Comparison of ENCODE assay signal across 1 cellular context in the genomic region with DNA sequence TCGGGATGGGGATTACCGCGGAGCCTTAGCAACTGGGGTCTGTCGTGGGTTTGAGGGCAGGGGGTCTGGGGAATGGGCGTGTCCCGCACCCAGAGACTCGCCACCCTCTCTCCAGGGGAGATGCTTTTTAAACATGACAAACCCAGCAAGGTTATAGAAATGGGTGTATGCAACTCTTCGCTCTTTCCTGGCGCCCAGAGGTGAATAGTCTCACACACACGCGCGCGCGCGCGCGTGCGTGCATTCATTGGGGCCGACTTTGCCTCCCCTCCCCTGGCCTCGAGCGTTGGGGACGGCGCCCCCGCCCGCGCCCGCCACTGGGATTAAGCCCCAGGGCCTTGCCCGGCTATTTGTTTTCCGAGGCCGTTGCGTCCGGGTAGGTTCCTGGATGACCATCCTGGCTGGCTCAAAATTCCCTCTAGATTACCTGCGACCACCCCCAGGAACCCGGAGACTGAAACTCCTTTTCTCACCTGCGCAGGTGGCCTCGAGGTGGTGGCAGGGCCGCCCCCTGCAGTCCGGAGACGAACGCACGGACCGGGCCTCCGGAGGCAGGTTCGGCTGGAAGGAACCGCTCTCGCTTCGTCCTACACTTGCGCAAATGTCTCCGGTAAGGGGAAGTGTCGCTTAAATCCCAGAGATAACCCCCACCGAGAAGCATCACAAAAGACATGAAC.
TF ChIP-seq lines count a peak whose summit lies in the region.

No MANE protein-coding gene starts in this region.

TF ChIP-seq in HepG2, 621 proteins besides CTCF, POLR2A, EP300 and RAD21 (continued from another document and continues in another):
- TF ChIP-seq, protein P1, sequence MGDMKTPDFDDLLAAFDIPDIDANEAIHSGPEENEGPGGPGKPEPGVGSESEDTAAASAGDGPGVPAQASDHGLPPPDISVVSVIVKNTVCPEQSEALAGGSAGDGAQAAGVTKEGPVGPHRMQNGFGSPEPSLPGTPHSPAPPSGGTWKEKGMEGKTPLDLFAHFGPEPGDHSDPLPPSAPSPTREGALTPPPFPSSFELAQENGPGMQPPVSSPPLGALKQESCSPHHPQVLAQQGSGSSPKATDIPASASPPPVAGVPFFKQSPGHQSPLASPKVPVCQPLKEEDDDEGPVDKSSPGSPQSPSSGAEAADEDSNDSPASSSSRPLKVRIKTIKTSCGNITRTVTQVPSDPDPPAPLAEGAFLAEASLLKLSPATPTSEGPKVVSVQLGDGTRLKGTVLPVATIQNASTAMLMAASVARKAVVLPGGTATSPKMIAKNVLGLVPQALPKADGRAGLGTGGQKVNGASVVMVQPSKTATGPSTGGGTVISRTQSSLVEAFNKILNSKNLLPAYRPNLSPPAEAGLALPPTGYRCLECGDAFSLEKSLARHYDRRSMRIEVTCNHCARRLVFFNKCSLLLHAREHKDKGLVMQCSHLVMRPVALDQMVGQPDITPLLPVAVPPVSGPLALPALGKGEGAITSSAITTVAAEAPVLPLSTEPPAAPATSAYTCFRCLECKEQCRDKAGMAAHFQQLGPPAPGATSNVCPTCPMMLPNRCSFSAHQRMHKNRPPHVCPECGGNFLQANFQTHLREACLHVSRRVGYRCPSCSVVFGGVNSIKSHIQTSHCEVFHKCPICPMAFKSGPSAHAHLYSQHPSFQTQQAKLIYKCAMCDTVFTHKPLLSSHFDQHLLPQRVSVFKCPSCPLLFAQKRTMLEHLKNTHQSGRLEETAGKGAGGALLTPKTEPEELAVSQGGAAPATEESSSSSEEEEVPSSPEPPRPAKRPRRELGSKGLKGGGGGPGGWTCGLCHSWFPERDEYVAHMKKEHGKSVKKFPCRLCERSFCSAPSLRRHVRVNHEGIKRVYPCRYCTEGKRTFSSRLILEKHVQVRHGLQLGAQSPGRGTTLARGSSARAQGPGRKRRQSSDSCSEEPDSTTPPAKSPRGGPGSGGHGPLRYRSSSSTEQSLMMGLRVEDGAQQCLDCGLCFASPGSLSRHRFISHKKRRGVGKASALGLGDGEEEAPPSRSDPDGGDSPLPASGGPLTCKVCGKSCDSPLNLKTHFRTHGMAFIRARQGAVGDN (CRISPR knock-in tag; IDR thresholded peaks at IDR 0.05) = peak; percentile 57
- TF ChIP-seq, protein P2, sequence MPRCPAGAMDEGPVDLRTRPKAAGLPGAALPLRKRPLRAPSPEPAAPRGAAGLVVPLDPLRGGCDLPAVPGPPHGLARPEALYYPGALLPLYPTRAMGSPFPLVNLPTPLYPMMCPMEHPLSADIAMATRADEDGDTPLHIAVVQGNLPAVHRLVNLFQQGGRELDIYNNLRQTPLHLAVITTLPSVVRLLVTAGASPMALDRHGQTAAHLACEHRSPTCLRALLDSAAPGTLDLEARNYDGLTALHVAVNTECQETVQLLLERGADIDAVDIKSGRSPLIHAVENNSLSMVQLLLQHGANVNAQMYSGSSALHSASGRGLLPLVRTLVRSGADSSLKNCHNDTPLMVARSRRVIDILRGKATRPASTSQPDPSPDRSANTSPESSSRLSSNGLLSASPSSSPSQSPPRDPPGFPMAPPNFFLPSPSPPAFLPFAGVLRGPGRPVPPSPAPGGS (CRISPR knock-in tag; IDR thresholded peaks at IDR 0.05) = no peak
- TF ChIP-seq DNMT1 (CRISPR knock-in tag; IDR thresholded peaks at IDR 0.05) (no peak), SOX6 (IDR thresholded peaks at IDR 0.05) (no peak), SOX6 (CRISPR knock-in tag; IDR thresholded peaks at IDR 0.05) (peak; percentile 31; the same call in 1 of the 2 replicates), GATAD2A (CRISPR knock-in tag; IDR thresholded peaks at IDR 0.05) (0 out of 2 replicates have a peak, but pooled peaks have one; percentile 11), POGZ (CRISPR knock-in tag; IDR thresholded peaks at IDR 0.05) (no peak), ZKSCAN8 (CRISPR knock-in tag; IDR thresholded peaks at IDR 0.05; ENCODE audit: borderline replicate concordance) (no peak), MAFF (IDR thresholded peaks at IDR 0.05; ENCODE audit: low read depth, low read length) (no peak), KDM5B (CRISPR knock-in tag; IDR thresholded peaks at IDR 0.05; ENCODE audit: borderline replicate concordance) (peak; percentile 36; the same call in 1 of the 2 replicates), NFYB (CRISPR knock-in tag; IDR thresholded peaks at IDR 0.05) (no peak), REPIN1 (CRISPR knock-in tag; IDR thresholded peaks at IDR 0.05; ENCODE audit: borderline replicate concordance, low read depth) (no peak), SRY (CRISPR knock-in tag; IDR thresholded peaks at IDR 0.05) (0 out of 2 replicates have a peak, but pooled peaks have one; percentile 27), ZNF772 (CRISPR knock-in tag; IDR thresholded peaks at IDR 0.05) (peak; percentile 23; the same call in 1 of the 2 replicates), REL (CRISPR knock-in tag; conservative IDR thresholded peaks at IDR 0.05) (0 out of 2 replicates have a peak, but pooled peaks have one; percentile 35), MTA1 (CRISPR knock-in tag; IDR thresholded peaks at IDR 0.05; ENCODE audit: borderline replicate concordance) (0 out of 2 replicates have a peak, but pooled peaks have one; percentile 11), MEIS1 (CRISPR knock-in tag; IDR thresholded peaks at IDR 0.05; ENCODE audit: borderline replicate concordance) (no peak), ATRX (CRISPR knock-in tag; IDR thresholded peaks at IDR 0.05; ENCODE audit: borderline replicate concordance) (no peak), ARNTL (CRISPR knock-in tag; IDR thresholded peaks at IDR 0.05) (no peak), PITX1 (CRISPR knock-in tag; IDR thresholded peaks at IDR 0.05) (0 out of 2 replicates have a peak, but pooled peaks have one; percentile 37), ZNF224 (CRISPR knock-in tag; IDR thresholded peaks at IDR 0.05) (peak; percentile 9; the same call in 1 of the 2 replicates), SIX4 (CRISPR knock-in tag; IDR thresholded peaks at IDR 0.05) (no peak), NRL (CRISPR knock-in tag; IDR thresholded peaks at IDR 0.05; ENCODE audit: borderline replicate concordance) (0 out of 2 replicates have a peak, but pooled peaks have one; percentile 32), ZBTB3 (CRISPR knock-in tag; IDR thresholded peaks at IDR 0.05; ENCODE audit: borderline replicate concordance, low read depth) (no peak), ISX (CRISPR knock-in tag; conservative IDR thresholded peaks at IDR 0.05) (no peak), ZZZ3 (CRISPR knock-in tag; IDR thresholded peaks at IDR 0.05; ENCODE audit: borderline replicate concordance) (no peak), TEAD3 (CRISPR knock-in tag; optimal IDR thresholded peaks at IDR 0.05; ENCODE audit: borderline replicate concordance) (peak; percentile 14)
- TF ChIP-seq, protein P3, sequence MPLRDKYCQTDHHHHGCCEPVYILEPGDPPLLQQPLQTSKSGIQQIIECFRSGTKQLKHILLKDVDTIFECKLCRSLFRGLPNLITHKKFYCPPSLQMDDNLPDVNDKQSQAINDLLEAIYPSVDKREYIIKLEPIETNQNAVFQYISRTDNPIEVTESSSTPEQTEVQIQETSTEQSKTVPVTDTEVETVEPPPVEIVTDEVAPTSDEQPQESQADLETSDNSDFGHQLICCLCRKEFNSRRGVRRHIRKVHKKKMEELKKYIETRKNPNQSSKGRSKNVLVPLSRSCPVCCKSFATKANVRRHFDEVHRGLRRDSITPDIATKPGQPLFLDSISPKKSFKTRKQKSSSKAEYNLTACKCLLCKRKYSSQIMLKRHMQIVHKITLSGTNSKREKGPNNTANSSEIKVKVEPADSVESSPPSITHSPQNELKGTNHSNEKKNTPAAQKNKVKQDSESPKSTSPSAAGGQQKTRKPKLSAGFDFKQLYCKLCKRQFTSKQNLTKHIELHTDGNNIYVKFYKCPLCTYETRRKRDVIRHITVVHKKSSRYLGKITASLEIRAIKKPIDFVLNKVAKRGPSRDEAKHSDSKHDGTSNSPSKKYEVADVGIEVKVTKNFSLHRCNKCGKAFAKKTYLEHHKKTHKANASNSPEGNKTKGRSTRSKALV (CRISPR knock-in tag; IDR thresholded peaks at IDR 0.05) = peak; percentile 70; the same call in 1 of the 2 replicates
- TF ChIP-seq, protein P4, sequence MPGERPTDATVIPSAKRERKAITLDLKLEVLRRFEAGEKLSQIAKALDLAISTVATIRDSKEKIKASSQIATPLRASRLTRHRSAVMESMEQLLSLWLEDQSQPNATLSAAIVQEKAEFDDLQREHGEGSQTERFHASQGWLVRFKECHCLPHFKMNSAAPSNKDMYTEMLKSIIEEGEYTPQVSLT (CRISPR knock-in tag; IDR thresholded peaks at IDR 0.05; ENCODE audit: borderline replicate concordance, low read depth) = no peak; the same call in 1 of the 2 replicates
- TF ChIP-seq, protein P5, sequence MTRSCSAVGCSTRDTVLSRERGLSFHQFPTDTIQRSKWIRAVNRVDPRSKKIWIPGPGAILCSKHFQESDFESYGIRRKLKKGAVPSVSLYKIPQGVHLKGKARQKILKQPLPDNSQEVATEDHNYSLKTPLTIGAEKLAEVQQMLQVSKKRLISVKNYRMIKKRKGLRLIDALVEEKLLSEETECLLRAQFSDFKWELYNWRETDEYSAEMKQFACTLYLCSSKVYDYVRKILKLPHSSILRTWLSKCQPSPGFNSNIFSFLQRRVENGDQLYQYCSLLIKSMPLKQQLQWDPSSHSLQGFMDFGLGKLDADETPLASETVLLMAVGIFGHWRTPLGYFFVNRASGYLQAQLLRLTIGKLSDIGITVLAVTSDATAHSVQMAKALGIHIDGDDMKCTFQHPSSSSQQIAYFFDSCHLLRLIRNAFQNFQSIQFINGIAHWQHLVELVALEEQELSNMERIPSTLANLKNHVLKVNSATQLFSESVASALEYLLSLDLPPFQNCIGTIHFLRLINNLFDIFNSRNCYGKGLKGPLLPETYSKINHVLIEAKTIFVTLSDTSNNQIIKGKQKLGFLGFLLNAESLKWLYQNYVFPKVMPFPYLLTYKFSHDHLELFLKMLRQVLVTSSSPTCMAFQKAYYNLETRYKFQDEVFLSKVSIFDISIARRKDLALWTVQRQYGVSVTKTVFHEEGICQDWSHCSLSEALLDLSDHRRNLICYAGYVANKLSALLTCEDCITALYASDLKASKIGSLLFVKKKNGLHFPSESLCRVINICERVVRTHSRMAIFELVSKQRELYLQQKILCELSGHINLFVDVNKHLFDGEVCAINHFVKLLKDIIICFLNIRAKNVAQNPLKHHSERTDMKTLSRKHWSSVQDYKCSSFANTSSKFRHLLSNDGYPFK (CRISPR knock-in tag; IDR thresholded peaks at IDR 0.05; ENCODE audit: borderline replicate concordance) = no peak
- TF ChIP-seq, protein P6, sequence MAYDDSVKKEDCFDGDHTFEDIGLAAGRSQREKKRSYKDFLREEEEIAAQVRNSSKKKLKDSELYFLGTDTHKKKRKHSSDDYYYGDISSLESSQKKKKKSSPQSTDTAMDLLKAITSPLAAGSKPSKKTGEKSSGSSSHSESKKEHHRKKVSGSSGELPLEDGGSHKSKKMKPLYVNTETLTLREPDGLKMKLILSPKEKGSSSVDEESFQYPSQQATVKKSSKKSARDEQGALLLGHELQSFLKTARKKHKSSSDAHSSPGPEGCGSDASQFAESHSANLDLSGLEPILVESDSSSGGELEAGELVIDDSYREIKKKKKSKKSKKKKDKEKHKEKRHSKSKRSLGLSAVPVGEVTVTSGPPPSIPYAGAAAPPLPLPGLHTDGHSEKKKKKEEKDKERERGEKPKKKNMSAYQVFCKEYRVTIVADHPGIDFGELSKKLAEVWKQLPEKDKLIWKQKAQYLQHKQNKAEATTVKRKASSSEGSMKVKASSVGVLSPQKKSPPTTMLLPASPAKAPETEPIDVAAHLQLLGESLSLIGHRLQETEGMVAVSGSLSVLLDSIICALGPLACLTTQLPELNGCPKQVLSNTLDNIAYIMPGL (CRISPR knock-in tag; IDR thresholded peaks at IDR 0.05; ENCODE audit: borderline replicate concordance in 1 of 2, low read depth in 1 of 2) = peak in 1 of 2 experiments; percentile 16; a peak in 1 of 4 replicates
- TF ChIP-seq, protein P7, sequence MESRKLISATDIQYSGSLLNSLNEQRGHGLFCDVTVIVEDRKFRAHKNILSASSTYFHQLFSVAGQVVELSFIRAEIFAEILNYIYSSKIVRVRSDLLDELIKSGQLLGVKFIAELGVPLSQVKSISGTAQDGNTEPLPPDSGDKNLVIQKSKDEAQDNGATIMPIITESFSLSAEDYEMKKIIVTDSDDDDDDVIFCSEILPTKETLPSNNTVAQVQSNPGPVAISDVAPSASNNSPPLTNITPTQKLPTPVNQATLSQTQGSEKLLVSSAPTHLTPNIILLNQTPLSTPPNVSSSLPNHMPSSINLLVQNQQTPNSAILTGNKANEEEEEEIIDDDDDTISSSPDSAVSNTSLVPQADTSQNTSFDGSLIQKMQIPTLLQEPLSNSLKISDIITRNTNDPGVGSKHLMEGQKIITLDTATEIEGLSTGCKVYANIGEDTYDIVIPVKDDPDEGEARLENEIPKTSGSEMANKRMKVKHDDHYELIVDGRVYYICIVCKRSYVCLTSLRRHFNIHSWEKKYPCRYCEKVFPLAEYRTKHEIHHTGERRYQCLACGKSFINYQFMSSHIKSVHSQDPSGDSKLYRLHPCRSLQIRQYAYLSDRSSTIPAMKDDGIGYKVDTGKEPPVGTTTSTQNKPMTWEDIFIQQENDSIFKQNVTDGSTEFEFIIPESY (CRISPR knock-in tag; IDR thresholded peaks at IDR 0.05) = peak; percentile 24; the same call in 1 of the 2 replicates
- TF ChIP-seq, protein P8, sequence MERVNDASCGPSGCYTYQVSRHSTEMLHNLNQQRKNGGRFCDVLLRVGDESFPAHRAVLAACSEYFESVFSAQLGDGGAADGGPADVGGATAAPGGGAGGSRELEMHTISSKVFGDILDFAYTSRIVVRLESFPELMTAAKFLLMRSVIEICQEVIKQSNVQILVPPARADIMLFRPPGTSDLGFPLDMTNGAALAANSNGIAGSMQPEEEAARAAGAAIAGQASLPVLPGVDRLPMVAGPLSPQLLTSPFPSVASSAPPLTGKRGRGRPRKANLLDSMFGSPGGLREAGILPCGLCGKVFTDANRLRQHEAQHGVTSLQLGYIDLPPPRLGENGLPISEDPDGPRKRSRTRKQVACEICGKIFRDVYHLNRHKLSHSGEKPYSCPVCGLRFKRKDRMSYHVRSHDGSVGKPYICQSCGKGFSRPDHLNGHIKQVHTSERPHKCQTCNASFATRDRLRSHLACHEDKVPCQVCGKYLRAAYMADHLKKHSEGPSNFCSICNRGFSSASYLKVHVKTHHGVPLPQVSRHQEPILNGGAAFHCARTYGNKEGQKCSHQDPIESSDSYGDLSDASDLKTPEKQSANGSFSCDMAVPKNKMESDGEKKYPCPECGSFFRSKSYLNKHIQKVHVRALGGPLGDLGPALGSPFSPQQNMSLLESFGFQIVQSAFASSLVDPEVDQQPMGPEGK (CRISPR knock-in tag; IDR thresholded peaks at IDR 0.05) = peak; percentile 40; the same call in 1 of the 2 replicates
- TF ChIP-seq, protein P9, sequence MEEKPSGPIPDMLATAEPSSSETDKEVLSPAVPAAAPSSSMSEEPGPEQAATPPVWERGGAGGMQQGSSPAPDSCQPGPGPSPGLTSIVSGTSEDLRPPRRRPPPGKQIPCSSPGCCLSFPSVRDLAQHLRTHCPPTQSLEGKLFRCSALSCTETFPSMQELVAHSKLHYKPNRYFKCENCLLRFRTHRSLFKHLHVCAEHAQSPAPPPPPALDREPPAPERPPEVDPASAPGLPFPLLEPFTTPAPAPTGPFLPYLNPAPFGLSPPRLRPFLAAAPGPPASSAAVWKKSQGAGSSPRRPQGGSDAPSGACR (CRISPR knock-in tag; IDR thresholded peaks at IDR 0.05) = no peak
- TF ChIP-seq, protein P10, sequence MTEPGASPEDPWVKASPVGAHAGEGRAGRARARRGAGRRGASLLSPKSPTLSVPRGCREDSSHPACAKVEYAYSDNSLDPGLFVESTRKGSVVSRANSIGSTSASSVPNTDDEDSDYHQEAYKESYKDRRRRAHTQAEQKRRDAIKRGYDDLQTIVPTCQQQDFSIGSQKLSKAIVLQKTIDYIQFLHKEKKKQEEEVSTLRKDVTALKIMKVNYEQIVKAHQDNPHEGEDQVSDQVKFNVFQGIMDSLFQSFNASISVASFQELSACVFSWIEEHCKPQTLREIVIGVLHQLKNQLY (CRISPR knock-in tag; IDR thresholded peaks at IDR 0.05) = no peak
- TF ChIP-seq, protein P11, sequence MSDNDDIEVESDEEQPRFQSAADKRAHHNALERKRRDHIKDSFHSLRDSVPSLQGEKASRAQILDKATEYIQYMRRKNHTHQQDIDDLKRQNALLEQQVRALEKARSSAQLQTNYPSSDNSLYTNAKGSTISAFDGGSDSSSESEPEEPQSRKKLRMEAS (IDR thresholded peaks at IDR 0.05) = 0 out of 2 replicates have a peak, but pooled peaks have one; percentile 21
